In genomic region chr9:137263506-137263905, GRCh38 we compare ENCODE assay signal across 18 cellular contexts. TPM values are rescaled to one million over a fixed set of nuclear protein-coding genes. Genes with fewer than 3 reads are reported as not detected.
A peak's percentile ranks its signal among the peaks of the same experiment; 100 is the strongest.
DNase-seq lines count a peak whose midpoint lies in the region; ATAC-seq, FAIRE-seq and TF ChIP-seq lines count a peak whose summit lies in the region.
"Had no signal": no experiment of that assay in that cellular context is flagged by ENCODE, and none has a peak within 500 bp of the region (broad histone marks: within the 10 kb centered on the region; RNA-seq: fewer than 3 reads in every experiment).

No MANE protein-coding gene starts in this region.

- H3K4me1 Mint-ChIP-seq in activated CD4-positive, alpha-beta memory T cell treated with anti-CD3 and anti-CD28 coated beads, Interleukin-2, amount 10 ng/mL, durations not matched to agents 7 days and 5 days, result no peaks in the 10 kb centered on the region

- H3K18ac ChIP-seq in trophoblast cell (ENCODE audit: low read length), result no peak overlapping the region

- CTCF ChIA-PET in HepG2 (lab: Yijun Ruan, JAX; ENCODE audit: low intra/inter-chr PET ratio, low total read pairs), result interaction anchor here (2.1 kb wide), 1 partner anchor 27 kb away, joined by 13 read pairs; no protein-coding TSS in a partner anchor
- CTCF ChIA-PET in activated CD4-positive, alpha-beta memory T cell treated with anti-CD3 and anti-CD28 coated beads, Interleukin-2, amount 10 ng/mL, durations not matched to agents 7 days and 5 days (lab: Charles Lee), result no interaction called here
- CTCF ChIA-PET in SK-N-SH (lab: Yijun Ruan, JAX), result interaction anchor here (0.8 to 3.1 kb wide), 2 partner anchors 10 to 23 kb away, joined by 3 to 18 read pairs; partner anchors contain the start of gene TUBB4B

- H3F3A ChIP-seq in SK-N-SH (replicated peaks; ENCODE audit: insufficient read depth), result peaks cover 3% of the 10 kb centered on the region

- H3K79me1 ChIP-seq in trophoblast cell (ENCODE audit: low read length), result no peaks in the 10 kb centered on the region

- H4K91ac ChIP-seq in trophoblast cell (ENCODE audit: low read depth, low read length), result no peak overlapping the region

- TF ChIP-seq RAD21 in HepG2 (CRISPR knock-in tag; IDR thresholded peaks at IDR 0.05) (no peak), SK-N-SH (IDR thresholded peaks at IDR 0.05; ENCODE audit: low read length) (no peak)

- peak overlapping the region; percentile 16 for H4K12ac ChIP-seq in trophoblast cell (ENCODE audit: low read depth, low read length)

- TF ChIP-seq CTCF in 22Rv1 (IDR thresholded peaks at IDR 0.05) (no peak), VCaP (conservative IDR thresholded peaks at IDR 0.05) (no peak), HepG2 (CRISPR knock-in tag; IDR thresholded peaks at IDR 0.05) (no peak), SK-N-SH (IDR thresholded peaks at IDR 0.05) (no peak)

- no peaks in the 10 kb centered on the region for H3K27me3 ChIP-seq in HepG2 (ENCODE audit: control insufficient read depth in 1 of 2, insufficient read depth in 2 of 2, low read length in 2 of 2)
- no peaks in the 10 kb centered on the region for H3K27me3 ChIP-seq in trophoblast cell (ENCODE audit: insufficient read depth, low read length)
- H3K27me3 ChIP-seq in SK-N-SH (ENCODE audit: insufficient read depth), result no peaks in the 10 kb centered on the region
- H3K27me3 ChIP-seq: BLaER1 had no signal

- DNase-seq in HepG2 (ENCODE audit: low spot score), result no peak
- no peak for DNase-seq in trophoblast cell
- no peak for DNase-seq in NCI-H510A (lab: John Stamatoyannopoulos, UW)
- no peak for DNase-seq in activated CD4-positive, alpha-beta memory T cell treated with anti-CD3 and anti-CD28 coated beads, Interleukin-2, amount 10 ng/mL, durations not matched to agents 7 days and 5 days
- no peak for DNase-seq in SK-N-SH
- DNase-seq: 8988T; AML-193; Caco-2; CD8-positive, alpha-beta memory T cell; DND-41; GF-D8 had no signal

- no peak for FAIRE-seq in HepG2 (lab: Jason Lieb, UNC)
- FAIRE-seq: H54 had no signal

- no TSS peak for BruUV-seq in HepG2 (replicated peaks; lab: Mats Ljungman, UMichigan)

- no peak overlapping the region for H3K14ac ChIP-seq in trophoblast cell (ENCODE audit: low read length)

- H3K4me1 ChIP-seq in HepG2 (ENCODE audit: insufficient read depth, low read length), result peaks cover 14% of the 10 kb centered on the region
- no peaks in the 10 kb centered on the region for H3K4me1 ChIP-seq in trophoblast cell (ENCODE audit: control insufficient read depth in 1 of 2, insufficient read depth in 2 of 2, low read length in 2 of 2)
- no peaks in the 10 kb centered on the region for H3K4me1 ChIP-seq in SK-N-SH (ENCODE audit: control insufficient read depth in 1 of 2, insufficient read depth in 2 of 2, low read depth in 1 of 2, low read length in 1 of 2)
- H3K4me1 ChIP-seq: Caco-2 had no signal

- 68% methylated on average over 10 of the region's 10 CpGs for WGBS in HepG2 (ENCODE audit: low lambda C conversion rate)
- no CpG with 5 or more reads among the region's 10 CpGs for WGBS in trophoblast cell (ENCODE audit: extremely low coverage, insufficient coverage, insufficient read length)
- WGBS in SK-N-SH (ENCODE audit: low lambda C conversion rate), result 90% methylated on average over 8 of the region's 10 CpGs

- H2BK120ac ChIP-seq in trophoblast cell (ENCODE audit: insufficient read depth, low read length, poor library complexity), result no peak overlapping the region

- H2AK5ac ChIP-seq in trophoblast cell (ENCODE audit: low read length), result no peak overlapping the region

- H2BK12ac ChIP-seq in trophoblast cell (ENCODE audit: low read length), result no peak overlapping the region

- peaks cover 9 to 16% of the 10 kb centered on the region in 2 experiments; a peak in 4 of 5 replicates for H3K36me3 ChIP-seq in HepG2 (replicated peaks in 1 of 2; ENCODE audit: control insufficient read depth in 1 of 2, insufficient read depth in 2 of 2, low read length in 2 of 2)
- peaks cover 53 to 56% of the 10 kb centered on the region in 2 experiments for H3K36me3 ChIP-seq in trophoblast cell (ENCODE audit: control insufficient read depth in 1 of 2, insufficient read depth in 2 of 2, low read length in 2 of 2)
- H3K36me3 ChIP-seq in SK-N-SH (replicated peaks in 1 of 2; ENCODE audit: control insufficient read depth in 1 of 2, insufficient read depth in 2 of 2, low read length in 1 of 2), result peaks cover 19 to 33% of the 10 kb centered on the region in 2 experiments

- H3K79me2 ChIP-seq in HepG2 (ENCODE audit: insufficient read depth, low read length) (no peaks in the 10 kb centered on the region), trophoblast cell (ENCODE audit: control insufficient read depth, insufficient read depth, low read length, poor library complexity) (no peaks in the 10 kb centered on the region), SK-N-SH (ENCODE audit: insufficient read depth) (peaks cover 15% of the 10 kb centered on the region)

- intact Hi-C loops in HepG2 (cut with micrococcal nuclease; ENCODE audit: unreplicated experiment), result no loop called here

- POLR2A ChIA-PET in HepG2 (lab: Yijun Ruan, JAX) (interaction anchor here (0.9 kb wide), 1 partner anchor 22 kb away, joined by 4 read pairs; the partner anchor contains the start of gene TUBB4B), SK-N-SH (lab: Yijun Ruan, JAX) (no interaction called here)
- POLR2A ChIA-PET in activated CD4-positive, alpha-beta memory T cell treated with anti-CD3 and anti-CD28 coated beads, Interleukin-2, amount 10 ng/mL, durations not matched to agents 7 days and 5 days (lab: Charles Lee), result no interaction called here

- H3K4me3 Mint-ChIP-seq in activated CD4-positive, alpha-beta memory T cell treated with anti-CD3 and anti-CD28 coated beads, Interleukin-2, amount 10 ng/mL, durations not matched to agents 7 days and 5 days, result no peak overlapping the region
- H3K4me3 Mint-ChIP-seq: CD8-positive, alpha-beta memory T cell had no signal

- H3K9me3 ChIP-seq in HepG2 (ENCODE audit: low read length) (no peaks in the 10 kb centered on the region), trophoblast cell (ENCODE audit: insufficient read depth, low read depth, low read length) (no peaks in the 10 kb centered on the region), SK-N-SH (no peaks in the 10 kb centered on the region)
- H3K9me3 ChIP-seq: BLaER1, Caco-2 had no signal

- ATAC-seq in HepG2, result no peak
- no peak for ATAC-seq in GM18861 (IDR thresholded peaks at IDR 0.05; ENCODE audit: unreplicated experiment)
- ATAC-seq: HCT116 had no signal

- H2BK5ac ChIP-seq in trophoblast cell (ENCODE audit: low read depth, low read length, poor library complexity), result no peak overlapping the region

- no peak overlapping the region for H3K4me2 ChIP-seq in HepG2 (ENCODE audit: low read depth, low read length)
- no peak overlapping the region for H3K4me2 ChIP-seq in trophoblast cell (ENCODE audit: low read length)
- H3K4me2 ChIP-seq in SK-N-SH, result no peak overlapping the region
- H3K4me2 ChIP-seq: BLaER1 had no signal

- H3K9ac ChIP-seq in HepG2 (ENCODE audit: insufficient read depth, low read depth, low read length), result no peak overlapping the region
- H3K9ac ChIP-seq in trophoblast cell (ENCODE audit: low read length), result no peak overlapping the region
- no peak overlapping the region for H3K9ac ChIP-seq in SK-N-SH
- H3K9ac ChIP-seq: BLaER1 had no signal

- H3K36me3 Mint-ChIP-seq in activated CD4-positive, alpha-beta memory T cell treated with anti-CD3 and anti-CD28 coated beads, Interleukin-2, amount 10 ng/mL, durations not matched to agents 7 days and 5 days (ENCODE audit: low read depth), result peaks cover 34% of the 10 kb centered on the region

- H3K4ac ChIP-seq in trophoblast cell (ENCODE audit: low read depth, low read length), result no peak overlapping the region

- no peaks in the 10 kb centered on the region; the same call in 1 of the 2 replicates for H4K20me1 ChIP-seq in HepG2 (ENCODE audit: insufficient read depth, low read length)
- no peaks in the 10 kb centered on the region for H4K20me1 ChIP-seq in SK-N-SH (ENCODE audit: insufficient read depth)

- H3K4me3 ChIP-seq in HepG2 (replicated peaks in 1 of 3; ENCODE audit: insufficient read depth in 1 of 3, low read depth in 2 of 3, low read length in 3 of 3) (no peak overlapping the region), trophoblast cell (ENCODE audit: low read depth, low read length) (no peak overlapping the region), SK-N-SH (ENCODE audit: low read depth in 2 of 2, low read length in 1 of 2) (no peak overlapping the region)
- H3K4me3 ChIP-seq: BLaER1 had no signal

- H3K9me2 ChIP-seq in SK-N-SH, result no peaks in the 10 kb centered on the region

- no peak overlapping the region for H4K8ac ChIP-seq in trophoblast cell (ENCODE audit: low read depth, low read length)

- no peak overlapping the region for H3K23ac ChIP-seq in trophoblast cell (ENCODE audit: low read length)

- in situ Hi-C loops in HepG2 (cut with HindIII; ENCODE audit: extremely low pct_ligation_motif_present, low pct_unique_long_range_greater_than_20kb), result no loop called here

- H3K27me3 Mint-ChIP-seq in activated CD4-positive, alpha-beta memory T cell treated with anti-CD3 and anti-CD28 coated beads, Interleukin-2, amount 10 ng/mL, durations not matched to agents 7 days and 5 days, result no peaks in the 10 kb centered on the region
- H3K27me3 Mint-ChIP-seq: CD8-positive, alpha-beta memory T cell had no signal

- 0 out of 2 replicates have a peak overlapping the region, but pooled peaks have one; percentile 98 for H3K27ac ChIP-seq in 22Rv1
- peak overlapping the region; percentile 18 for H3K27ac ChIP-seq in VCaP
- no peak overlapping the region for H3K27ac ChIP-seq in HepG2 (ENCODE audit: extremely low read length, insufficient read depth, low read length)
- no peak overlapping the region for H3K27ac ChIP-seq in trophoblast cell (ENCODE audit: low read depth, low read length)
- no peak overlapping the region for H3K27ac ChIP-seq in SK-N-SH (ENCODE audit: low read depth in 2 of 2, low read length in 1 of 2)
- H3K27ac ChIP-seq: BLaER1 had no signal

- TF ChIP-seq EP300 in HepG2 (IDR thresholded peaks at IDR 0.05; ENCODE audit: low read depth in 2 of 2, low read length in 2 of 2), result no peak
- TF ChIP-seq EP300 in HepG2 (CRISPR knock-in tag; IDR thresholded peaks at IDR 0.05; ENCODE audit: borderline replicate concordance), result no peak
- TF ChIP-seq EP300 in SK-N-SH (IDR thresholded peaks at IDR 0.05; ENCODE audit: borderline replicate concordance in 1 of 2, low read depth in 1 of 2, low read length in 1 of 2), result no peak

- no peak for TF ChIP-seq POLR2A in HepG2 (IDR thresholded peaks at IDR 0.05; ENCODE audit: insufficient read depth in 1 of 2, low read depth in 2 of 2, low read length in 2 of 2)

- no peak overlapping the region for H2AFZ ChIP-seq in HepG2 (ENCODE audit: low read length)
- H2AFZ ChIP-seq in trophoblast cell (ENCODE audit: insufficient read depth, low read length, poor library complexity), result no peak overlapping the region
- no peak overlapping the region for H2AFZ ChIP-seq in SK-N-SH (ENCODE audit: low read depth)

- H3K9me3 Mint-ChIP-seq in activated CD4-positive, alpha-beta memory T cell treated with anti-CD3 and anti-CD28 coated beads, Interleukin-2, amount 10 ng/mL, durations not matched to agents 7 days and 5 days, result no peaks in the 10 kb centered on the region
- H3K9me3 Mint-ChIP-seq: CD8-positive, alpha-beta memory T cell had no signal

- no peak overlapping the region for H3K27ac Mint-ChIP-seq in activated CD4-positive, alpha-beta memory T cell treated with anti-CD3 and anti-CD28 coated beads, Interleukin-2, amount 10 ng/mL, durations not matched to agents 7 days and 5 days
- H3K27ac Mint-ChIP-seq: CD8-positive, alpha-beta memory T cell had no signal

RNA-seq across cellular contexts. Expression of gene NELFB, which starts 8.4 kb away (rescaled TPM):
- 38.7 and 45.8 TPM in 2 replicates for total RNA-seq in HepG2 (2016; rRNA removed; fragmentation: Illumina TruSeq; extraction: Trizol)
- total RNA-seq in HepG2 (2016; cell fraction: cytosol; rRNA removed; fragmentation: Illumina TruSeq; extraction: Trizol; ENCODE audit: low read depth), result 11.1 and 13.7 TPM in 2 replicates
- total RNA-seq in HepG2 (2016; cell fraction: insoluble cytoplasmic fraction; rRNA removed; fragmentation: Illumina TruSeq; extraction: Trizol), result 33.9 and 46.1 TPM in 2 replicates
- total RNA-seq in HepG2 (2016; cell fraction: membrane; rRNA removed; fragmentation: Illumina TruSeq; extraction: Trizol), result 31.9 and 34.1 TPM in 2 replicates
- total RNA-seq in HepG2 (2016; cell fraction: nucleus; rRNA removed; fragmentation: Illumina TruSeq; extraction: Trizol), result 19.5 and 22.8 TPM in 2 replicates
- polyA plus RNA-seq in HepG2 (2011; rRNA removed) (26.5 and 38.0 TPM in 2 replicates), SK-N-SH (2012; rRNA removed) (52.6 and 62.7 TPM in 2 replicates)
- polyA plus RNA-seq in HepG2 (2011; cell fraction: cytosol; rRNA removed), result 31.2 and 47.6 TPM in 2 replicates
- polyA plus RNA-seq in HepG2 (2011; cell fraction: nucleus; rRNA removed), result 58.0 and 66.2 TPM in 2 replicates
- 37.0 and 38.0 TPM in 2 replicates for polyA plus RNA-seq in HepG2 (2012)
- 13.2 and 13.7 TPM in 2 replicates for polyA plus RNA-seq in HepG2 (2016; cell fraction: cytosol; fragmentation: Illumina TruSeq; extraction: Trizol; ENCODE audit: low read depth)
- polyA plus RNA-seq in HepG2 (2016; cell fraction: insoluble cytoplasmic fraction; fragmentation: Illumina TruSeq; extraction: Trizol; ENCODE audit: low read depth), result 38.8 and 48.5 TPM in 2 replicates
- polyA plus RNA-seq in HepG2 (2016; cell fraction: membrane; fragmentation: Illumina TruSeq; extraction: Trizol; ENCODE audit: low read depth), result 24.3 and 28.9 TPM in 2 replicates
- polyA plus RNA-seq in HepG2 (2016; cell fraction: nucleus; fragmentation: Illumina TruSeq; extraction: Trizol; ENCODE audit: insufficient read depth, low read depth), result 40.4 and 45.0 TPM in 2 replicates
- 63.2 and 70.3 TPM in 2 replicates for polyA minus RNA-seq in HepG2 (2011; rRNA and poly(A)+ RNA removed; ENCODE audit: low replicate concordance)
- polyA minus RNA-seq in HepG2 (2011; cell fraction: cytosol; rRNA and poly(A)+ RNA removed), result 28.7 and 31.0 TPM in 2 replicates
- polyA minus RNA-seq in HepG2 (2011; cell fraction: nucleus; rRNA and poly(A)+ RNA removed), result 10.3 and 11.6 TPM in 2 replicates
- polyA plus RNA-seq in trophoblast cell (2013), result 33.0 and 34.2 TPM in 2 replicates
- 10 to 100 TPM; 58.8 to 59.6 TPM for total RNA-seq in activated CD4-positive, alpha-beta memory T cell treated with anti-CD3 and anti-CD28 coated beads, Interleukin-2, amount 10 ng/mL, durations not matched to agents 7 days and 5 days
- polyA plus RNA-seq in SK-N-SH (2012; cell fraction: cytosol; rRNA removed), result 25.6 and 50.6 TPM in 2 replicates
- 57.4 and 62.4 TPM in 2 replicates for polyA plus RNA-seq in SK-N-SH (2012; cell fraction: nucleus; rRNA removed)

RNA-seq across cellular contexts. Expression of gene STPG3, which starts 12.4 kb away (rescaled TPM):
- not detected in 2 replicates for total RNA-seq in HepG2 (2016; rRNA removed; fragmentation: Illumina TruSeq; extraction: Trizol)
- total RNA-seq in HepG2 (2016; cell fraction: cytosol; rRNA removed; fragmentation: Illumina TruSeq; extraction: Trizol; ENCODE audit: low read depth), result not detected in 2 replicates
- not detected in 2 replicates for total RNA-seq in HepG2 (2016; cell fraction: insoluble cytoplasmic fraction; rRNA removed; fragmentation: Illumina TruSeq; extraction: Trizol)
- total RNA-seq in HepG2 (2016; cell fraction: membrane; rRNA removed; fragmentation: Illumina TruSeq; extraction: Trizol), result not detected in 2 replicates
- total RNA-seq in HepG2 (2016; cell fraction: nucleus; rRNA removed; fragmentation: Illumina TruSeq; extraction: Trizol), result not detected in 2 replicates
- polyA plus RNA-seq in HepG2 (2011; rRNA removed), result not detected in 2 replicates
- not detected in 2 replicates for polyA plus RNA-seq in HepG2 (2011; cell fraction: cytosol; rRNA removed)
- 0.45 and 0.50 TPM in 2 replicates for polyA plus RNA-seq in HepG2 (2011; cell fraction: nucleus; rRNA removed)
- 0.27 and 0.35 TPM in 2 replicates for polyA plus RNA-seq in HepG2 (2012)
- not detected in 2 replicates for polyA plus RNA-seq in HepG2 (2016; cell fraction: cytosol; fragmentation: Illumina TruSeq; extraction: Trizol; ENCODE audit: low read depth)
- not detected in 2 replicates for polyA plus RNA-seq in HepG2 (2016; cell fraction: insoluble cytoplasmic fraction; fragmentation: Illumina TruSeq; extraction: Trizol; ENCODE audit: low read depth)
- polyA plus RNA-seq in HepG2 (2016; cell fraction: membrane; fragmentation: Illumina TruSeq; extraction: Trizol; ENCODE audit: low read depth), result not detected in 2 replicates
- not detected in 2 replicates for polyA plus RNA-seq in HepG2 (2016; cell fraction: nucleus; fragmentation: Illumina TruSeq; extraction: Trizol; ENCODE audit: insufficient read depth, low read depth)
- 0.23 TPM in 1 of 2 replicates, not detected in the other for polyA minus RNA-seq in HepG2 (2011; rRNA and poly(A)+ RNA removed; ENCODE audit: low replicate concordance)
- polyA minus RNA-seq in HepG2 (2011; cell fraction: cytosol; rRNA and poly(A)+ RNA removed), result not detected in 2 replicates
- not detected in 2 replicates for polyA minus RNA-seq in HepG2 (2011; cell fraction: nucleus; rRNA and poly(A)+ RNA removed)
- not detected in 2 replicates for polyA plus RNA-seq in trophoblast cell (2013)
- not detected for total RNA-seq in activated CD4-positive, alpha-beta memory T cell treated with anti-CD3 and anti-CD28 coated beads, Interleukin-2, amount 10 ng/mL, durations not matched to agents 7 days and 5 days
- not detected in 2 replicates for polyA plus RNA-seq in SK-N-SH (2012; rRNA removed)
- polyA plus RNA-seq in SK-N-SH (2012; cell fraction: cytosol; rRNA removed), result not detected in 2 replicates
- polyA plus RNA-seq in SK-N-SH (2012; cell fraction: nucleus; rRNA removed), result not detected in 2 replicates
- total RNA-seq: Caco-2, HT1080 had no signal
- polyA plus RNA-seq: CD8-positive, alpha-beta memory T cell had no signal

RNA-seq across cellular contexts. Expression of gene TOR4A, which starts 14.0 kb away (rescaled TPM):
- total RNA-seq in HepG2 (2016; rRNA removed; fragmentation: Illumina TruSeq; extraction: Trizol), result 7.0 and 14.2 TPM in 2 replicates
- 1.3 and 1.5 TPM in 2 replicates for total RNA-seq in HepG2 (2016; cell fraction: cytosol; rRNA removed; fragmentation: Illumina TruSeq; extraction: Trizol; ENCODE audit: low read depth)
- 6.7 and 14.2 TPM in 2 replicates for total RNA-seq in HepG2 (2016; cell fraction: insoluble cytoplasmic fraction; rRNA removed; fragmentation: Illumina TruSeq; extraction: Trizol)
- 5.1 and 6.1 TPM in 2 replicates for total RNA-seq in HepG2 (2016; cell fraction: membrane; rRNA removed; fragmentation: Illumina TruSeq; extraction: Trizol)
- 10.4 and 11.5 TPM in 2 replicates for total RNA-seq in HepG2 (2016; cell fraction: nucleus; rRNA removed; fragmentation: Illumina TruSeq; extraction: Trizol)
- polyA plus RNA-seq in HepG2 (2011; rRNA removed) (11.1 and 16.4 TPM in 2 replicates), SK-N-SH (2012; rRNA removed) (0.81 and 0.99 TPM in 2 replicates)
- polyA plus RNA-seq in HepG2 (2011; cell fraction: cytosol; rRNA removed), result 14.3 and 20.7 TPM in 2 replicates
- 17.2 and 18.2 TPM in 2 replicates for polyA plus RNA-seq in HepG2 (2011; cell fraction: nucleus; rRNA removed)
- polyA plus RNA-seq in HepG2 (2012), result 6.6 and 10.2 TPM in 2 replicates
- polyA plus RNA-seq in HepG2 (2016; cell fraction: cytosol; fragmentation: Illumina TruSeq; extraction: Trizol; ENCODE audit: low read depth), result 1.1 and 1.2 TPM in 2 replicates
- polyA plus RNA-seq in HepG2 (2016; cell fraction: insoluble cytoplasmic fraction; fragmentation: Illumina TruSeq; extraction: Trizol; ENCODE audit: low read depth), result 7.9 and 8.2 TPM in 2 replicates
- 3.0 and 3.1 TPM in 2 replicates for polyA plus RNA-seq in HepG2 (2016; cell fraction: membrane; fragmentation: Illumina TruSeq; extraction: Trizol; ENCODE audit: low read depth)
- 20.6 and 20.8 TPM in 2 replicates for polyA plus RNA-seq in HepG2 (2016; cell fraction: nucleus; fragmentation: Illumina TruSeq; extraction: Trizol; ENCODE audit: insufficient read depth, low read depth)
- polyA minus RNA-seq in HepG2 (2011; rRNA and poly(A)+ RNA removed; ENCODE audit: low replicate concordance), result 13.4 and 50.2 TPM in 2 replicates
- polyA minus RNA-seq in HepG2 (2011; cell fraction: cytosol; rRNA and poly(A)+ RNA removed), result 29.6 and 30.9 TPM in 2 replicates
- 6.3 and 7.8 TPM in 2 replicates for polyA minus RNA-seq in HepG2 (2011; cell fraction: nucleus; rRNA and poly(A)+ RNA removed)
- polyA plus RNA-seq in trophoblast cell (2013), result 6.7 and 6.8 TPM in 2 replicates
- total RNA-seq in activated CD4-positive, alpha-beta memory T cell treated with anti-CD3 and anti-CD28 coated beads, Interleukin-2, amount 10 ng/mL, durations not matched to agents 7 days and 5 days, result 10 to 100 TPM; 22.4 to 23.2 TPM
- polyA plus RNA-seq in SK-N-SH (2012; cell fraction: cytosol; rRNA removed), result 0.36 and 0.62 TPM in 2 replicates
- polyA plus RNA-seq in SK-N-SH (2012; cell fraction: nucleus; rRNA removed), result 2.2 and 3.4 TPM in 2 replicates

RNA-seq across cellular contexts. Expression of gene TUBB4B, which starts 22.4 kb away (rescaled TPM):
- total RNA-seq in HepG2 (2016; rRNA removed; fragmentation: Illumina TruSeq; extraction: Trizol), result 412 and 481 TPM in 2 replicates
- 96.3 and 106 TPM in 2 replicates for total RNA-seq in HepG2 (2016; cell fraction: cytosol; rRNA removed; fragmentation: Illumina TruSeq; extraction: Trizol; ENCODE audit: low read depth)
- total RNA-seq in HepG2 (2016; cell fraction: insoluble cytoplasmic fraction; rRNA removed; fragmentation: Illumina TruSeq; extraction: Trizol), result 424 and 467 TPM in 2 replicates
- 128 TPM in 2 replicates for total RNA-seq in HepG2 (2016; cell fraction: membrane; rRNA removed; fragmentation: Illumina TruSeq; extraction: Trizol)
- 195 and 203 TPM in 2 replicates for total RNA-seq in HepG2 (2016; cell fraction: nucleus; rRNA removed; fragmentation: Illumina TruSeq; extraction: Trizol)
- polyA plus RNA-seq in HepG2 (2011; rRNA removed), result 182 and 243 TPM in 2 replicates
- 251 and 293 TPM in 2 replicates for polyA plus RNA-seq in HepG2 (2011; cell fraction: cytosol; rRNA removed)
- 210 and 235 TPM in 2 replicates for polyA plus RNA-seq in HepG2 (2011; cell fraction: nucleus; rRNA removed)
- 190 and 205 TPM in 2 replicates for polyA plus RNA-seq in HepG2 (2012)
- 115 and 121 TPM in 2 replicates for polyA plus RNA-seq in HepG2 (2016; cell fraction: cytosol; fragmentation: Illumina TruSeq; extraction: Trizol; ENCODE audit: low read depth)
- polyA plus RNA-seq in HepG2 (2016; cell fraction: insoluble cytoplasmic fraction; fragmentation: Illumina TruSeq; extraction: Trizol; ENCODE audit: low read depth), result 587 and 625 TPM in 2 replicates
- 115 and 122 TPM in 2 replicates for polyA plus RNA-seq in HepG2 (2016; cell fraction: membrane; fragmentation: Illumina TruSeq; extraction: Trizol; ENCODE audit: low read depth)
- polyA plus RNA-seq in HepG2 (2016; cell fraction: nucleus; fragmentation: Illumina TruSeq; extraction: Trizol; ENCODE audit: insufficient read depth, low read depth), result 355 and 369 TPM in 2 replicates
- polyA minus RNA-seq in HepG2 (2011; rRNA and poly(A)+ RNA removed; ENCODE audit: low replicate concordance), result 270 and 721 TPM in 2 replicates
- 140 and 144 TPM in 2 replicates for polyA minus RNA-seq in HepG2 (2011; cell fraction: cytosol; rRNA and poly(A)+ RNA removed)
- polyA minus RNA-seq in HepG2 (2011; cell fraction: nucleus; rRNA and poly(A)+ RNA removed), result 74.6 and 75.6 TPM in 2 replicates
- 432 and 443 TPM in 2 replicates for polyA plus RNA-seq in trophoblast cell (2013)
- total RNA-seq in activated CD4-positive, alpha-beta memory T cell treated with anti-CD3 and anti-CD28 coated beads, Interleukin-2, amount 10 ng/mL, durations not matched to agents 7 days and 5 days, result 100 to 1,000 TPM; 314 to 319 TPM
- polyA plus RNA-seq in SK-N-SH (2012; rRNA removed), result 415 and 508 TPM in 2 replicates
- 249 and 391 TPM in 2 replicates for polyA plus RNA-seq in SK-N-SH (2012; cell fraction: cytosol; rRNA removed)
- polyA plus RNA-seq in SK-N-SH (2012; cell fraction: nucleus; rRNA removed), result 385 and 387 TPM in 2 replicates

RNA-seq across cellular contexts. Expression of gene SLC34A3, which starts 32.8 kb away (rescaled TPM):
- total RNA-seq in HepG2 (2016; rRNA removed; fragmentation: Illumina TruSeq; extraction: Trizol), result 0.38 and 1.0 TPM in 2 replicates
- total RNA-seq in HepG2 (2016; cell fraction: cytosol; rRNA removed; fragmentation: Illumina TruSeq; extraction: Trizol; ENCODE audit: low read depth), result 0.97 and 1.3 TPM in 2 replicates
- total RNA-seq in HepG2 (2016; cell fraction: insoluble cytoplasmic fraction; rRNA removed; fragmentation: Illumina TruSeq; extraction: Trizol), result 0.51 and 0.97 TPM in 2 replicates
- total RNA-seq in HepG2 (2016; cell fraction: membrane; rRNA removed; fragmentation: Illumina TruSeq; extraction: Trizol), result 0.74 and 0.76 TPM in 2 replicates
- 0.60 and 0.81 TPM in 2 replicates for total RNA-seq in HepG2 (2016; cell fraction: nucleus; rRNA removed; fragmentation: Illumina TruSeq; extraction: Trizol)
- polyA plus RNA-seq in HepG2 (2011; rRNA removed) (0.07 and 0.20 TPM in 2 replicates), SK-N-SH (2012; rRNA removed) (0.06 TPM in 1 of 2 replicates, not detected in the other)
- 0.09 and 0.16 TPM in 2 replicates for polyA plus RNA-seq in HepG2 (2011; cell fraction: cytosol; rRNA removed)
- 0.33 and 0.50 TPM in 2 replicates for polyA plus RNA-seq in HepG2 (2011; cell fraction: nucleus; rRNA removed)
- 0.21 and 0.60 TPM in 2 replicates for polyA plus RNA-seq in HepG2 (2012)
- polyA plus RNA-seq in HepG2 (2016; cell fraction: cytosol; fragmentation: Illumina TruSeq; extraction: Trizol; ENCODE audit: low read depth), result 0.59 and 0.93 TPM in 2 replicates
- 0.58 and 0.62 TPM in 2 replicates for polyA plus RNA-seq in HepG2 (2016; cell fraction: insoluble cytoplasmic fraction; fragmentation: Illumina TruSeq; extraction: Trizol; ENCODE audit: low read depth)
- polyA plus RNA-seq in HepG2 (2016; cell fraction: membrane; fragmentation: Illumina TruSeq; extraction: Trizol; ENCODE audit: low read depth), result 0.52 and 0.70 TPM in 2 replicates
- 1.2 and 1.8 TPM in 2 replicates for polyA plus RNA-seq in HepG2 (2016; cell fraction: nucleus; fragmentation: Illumina TruSeq; extraction: Trizol; ENCODE audit: insufficient read depth, low read depth)
- 0.12 and 0.20 TPM in 2 replicates for polyA minus RNA-seq in HepG2 (2011; rRNA and poly(A)+ RNA removed; ENCODE audit: low replicate concordance)
- polyA minus RNA-seq in HepG2 (2011; cell fraction: cytosol; rRNA and poly(A)+ RNA removed), result not detected in 2 replicates
- polyA minus RNA-seq in HepG2 (2011; cell fraction: nucleus; rRNA and poly(A)+ RNA removed), result not detected in 2 replicates
- polyA plus RNA-seq in trophoblast cell (2013), result not detected in 2 replicates
- not detected for total RNA-seq in activated CD4-positive, alpha-beta memory T cell treated with anti-CD3 and anti-CD28 coated beads, Interleukin-2, amount 10 ng/mL, durations not matched to agents 7 days and 5 days
- polyA plus RNA-seq in SK-N-SH (2012; cell fraction: cytosol; rRNA removed), result 0.01 TPM in 2 replicates
- 0.07 and 0.18 TPM in 2 replicates for polyA plus RNA-seq in SK-N-SH (2012; cell fraction: nucleus; rRNA removed)
- total RNA-seq: Caco-2; CD8-positive, alpha-beta memory T cell; HT1080 had no signal
- polyA plus RNA-seq: CD8-positive, alpha-beta memory T cell had no signal

Comparison
In these comparisons a context has a peak if more than half of its experiments do, and no peak if none do; other contexts are left out.
1. H3K27ac ChIP-seq: peak in 22Rv1 (single experiment) and VCaP (single experiment); none in HepG2 (single experiment), trophoblast cell (single experiment) and SK-N-SH (0 of 2).